In genomic region chr3:179071161-179071568, GRCh38 we compare ENCODE assay signal across 8 cellular contexts.
DNase-seq lines count a peak whose midpoint lies in the region; ATAC-seq lines count a peak whose summit lies in the region.

No MANE protein-coding gene starts in this region.

- H3K9ac ChIP-seq in SK-N-MC (ENCODE audit: insufficient read length), result peak overlapping the region; percentile 79

- no peaks in the 10 kb centered on the region for H3K9me3 ChIP-seq in SK-N-MC (ENCODE audit: low read depth, low read length)
- H3K9me3 ChIP-seq in iPS-18c (ENCODE audit: control insufficient read depth, insufficient read depth, low read length), result no peaks in the 10 kb centered on the region

- no peak overlapping the region for H3K27ac ChIP-seq in SK-N-MC

- H3K4me3 ChIP-seq in SK-N-MC (peak overlapping the region; percentile 89), iPS-18c (ENCODE audit: insufficient read depth, low read depth, low read length) (peak overlapping the region; percentile 76)

- peaks cover 12% of the 10 kb centered on the region for H3K36me3 ChIP-seq in SK-N-MC (ENCODE audit: insufficient read depth, low read length)

- ATAC-seq in GM19324 (IDR thresholded peaks at IDR 0.05; ENCODE audit: low FRiP score, unreplicated experiment), result peak; percentile 42
- peak; percentile 36 for ATAC-seq in HG03378 (IDR thresholded peaks at IDR 0.05; ENCODE audit: unreplicated experiment)

- DNase-seq in Ammon's horn (ENCODE audit: low spot score) (peak; percentile 63), SK-N-MC (ENCODE audit: low read depth, low spot score) (no peak), amniotic epithelial cell (ENCODE audit: low read depth) (peak; percentile 55), DMS 273 treated with DMSO at 0.1 percent for 48 hours (lab: John Stamatoyannopoulos, UW) (no peak)
- peak; percentile 70 for DNase-seq in stimulated activated CD4-positive, alpha-beta T cell treated with anti-CD3 and anti-CD28 coated beads, Interleukin-15, amount 100 ng/mL, for 24 hours

Comparison
In these comparisons a context has a peak if more than half of its experiments do, and no peak if none do; other contexts are left out.
1. DNase-seq: peak in Ammon's horn (single experiment), amniotic epithelial cell (single experiment) and stimulated activated CD4-positive, alpha-beta T cell treated with anti-CD3 and anti-CD28 coated beads, Interleukin-15, amount 100 ng/mL, for 24 hours (single experiment); none in SK-N-MC (single experiment) and DMS 273 treated with DMSO at 0.1 percent for 48 hours (single experiment).